In the genomic region with DNA sequence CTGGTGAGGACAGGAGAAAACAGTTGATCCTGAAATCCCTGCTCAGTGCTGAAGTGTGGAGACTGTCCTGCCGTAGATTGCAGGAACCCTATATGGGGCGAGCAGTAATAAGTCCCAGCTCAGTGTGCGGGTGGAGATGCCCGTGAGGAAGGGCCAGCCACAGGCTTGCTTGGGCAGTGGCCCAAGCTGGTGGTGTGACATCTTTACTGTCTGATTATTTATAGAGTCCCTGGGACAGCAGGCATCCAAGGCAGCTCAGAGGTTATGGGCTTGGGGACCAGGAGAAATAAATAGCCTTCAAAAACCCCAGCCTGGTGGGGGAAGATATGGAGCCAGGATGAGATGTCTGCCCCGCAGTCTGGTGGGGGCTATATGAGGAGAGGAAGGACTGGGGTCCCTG, we compare ENCODE assay signal across 23 cellular contexts.
"Had no signal": no experiment of that assay in that cellular context is flagged by ENCODE, and none has a peak within 500 bp of the region (broad histone marks: within the 10 kb centered on the region; RNA-seq: fewer than 3 reads in every experiment).

No MANE protein-coding gene starts in this region.

- ATAC-seq: activated CD8-positive, alpha-beta memory T cell treated with anti-CD3 and anti-CD28 coated beads, Interleukin-2, amount 10 ng/mL, durations not matched to agents 7 days and 5 days; T-helper 17 cell; WTC11 had no signal

- H3K27ac Mint-ChIP-seq: activated CD4-positive, alpha-beta T cell treated with anti-CD3 and anti-CD28 coated beads, Interleukin-2, amount 10 ng/mL, durations not matched to agents 24 days and 14 days; activated CD8-positive, alpha-beta memory T cell treated with anti-CD3 and anti-CD28 coated beads, Interleukin-2, amount 10 ng/mL, durations not matched to agents 7 days and 5 days; activated naive CD4-positive, alpha-beta T cell treated with anti-CD3 and anti-CD28 coated beads for 36 hours; activated naive CD8-positive, alpha-beta T cell; activated T-cell treated with anti-CD3 and anti-CD28 coated beads, Interleukin-2, amount 50 U/mL, for 24 hours; activated T-helper 1 cell treated with anti-CD3 and anti-CD28 coated beads, Interleukin-12 subunit alpha, Interleukin-12 subunit beta, Interleukin-2, Interleukin-4 antibody, amounts not matched to agents 30 ng/mL and 10 ng/mL and 1 ng/mL, durations not matched to agents 14 hours and 24 hours and 36 hours; T-helper 17 cell; WTC11 had no signal

- DNase-seq: activated CD4-positive, alpha-beta T cell treated with anti-CD3 and anti-CD28 coated beads, Interleukin-2, amount 10 ng/mL, durations not matched to agents 24 days and 14 days; activated CD4-positive, alpha-beta T cell treated with anti-CD3 and anti-CD28 coated beads, Interleukin-2, amount 50 U/mL, for 48 hours; activated CD4-positive, CD25-positive, alpha-beta regulatory T cell treated with anti-CD3 and anti-CD28 coated beads, Interleukin-2, amount 50 U/mL, for 72 hours; activated CD8-positive, alpha-beta memory T cell treated with anti-CD3 and anti-CD28 coated beads, Interleukin-2, amount 10 ng/mL, durations not matched to agents 7 days and 5 days; activated effector memory CD4-positive, alpha-beta T cell treated with anti-CD3 and anti-CD28 coated beads, Interleukin-2, amount 50 U/mL, for 16 hours; activated naive CD4-positive, alpha-beta T cell treated with anti-CD3 and anti-CD28 coated beads for 36 hours; activated T-cell treated with anti-CD3 and anti-CD28 coated beads, Interleukin-2, amount 50 U/mL, for 24 hours; NCI-H1092; NCI-H1417; NCI-H1694; NCI-H2029; NCI-H345; NCI-H510A; NCI-H69; NK-92 treated with Interleukin-12 subunit alpha and Interleukin-12 subunit beta, amount 100 ng/mL, for 24 hours; OCI-M1; SIG-M5; T-helper 17 cell; T-helper 9 cell had no signal

- H3K36me3 Mint-ChIP-seq: activated CD8-positive, alpha-beta memory T cell treated with anti-CD3 and anti-CD28 coated beads, Interleukin-2, amount 10 ng/mL, durations not matched to agents 7 days and 5 days; activated naive CD8-positive, alpha-beta T cell; WTC11 had no signal

- H3K9me3 Mint-ChIP-seq: activated CD4-positive, alpha-beta T cell treated with anti-CD3 and anti-CD28 coated beads, Interleukin-2, amount 10 ng/mL, durations not matched to agents 24 days and 14 days; activated naive CD4-positive, alpha-beta T cell treated with anti-CD3 and anti-CD28 coated beads for 36 hours; activated T-cell treated with anti-CD3 and anti-CD28 coated beads, Interleukin-2, amount 50 U/mL, for 24 hours; activated T-helper 1 cell treated with anti-CD3 and anti-CD28 coated beads, Interleukin-12 subunit alpha, Interleukin-12 subunit beta, Interleukin-2, Interleukin-4 antibody, amounts not matched to agents 30 ng/mL and 10 ng/mL and 1 ng/mL, durations not matched to agents 14 hours and 24 hours and 36 hours; WTC11 had no signal

- H3K27ac ChIP-seq: KMS-11 had no signal

- H3K4me3 Mint-ChIP-seq: activated CD4-positive, alpha-beta T cell treated with anti-CD3 and anti-CD28 coated beads, Interleukin-2, amount 10 ng/mL, durations not matched to agents 24 days and 14 days; activated CD8-positive, alpha-beta memory T cell treated with anti-CD3 and anti-CD28 coated beads, Interleukin-2, amount 10 ng/mL, durations not matched to agents 7 days and 5 days; activated naive CD4-positive, alpha-beta T cell treated with anti-CD3 and anti-CD28 coated beads for 36 hours; activated naive CD8-positive, alpha-beta T cell; activated T-cell treated with anti-CD3 and anti-CD28 coated beads, Interleukin-2, amount 50 U/mL, for 24 hours; activated T-helper 1 cell treated with anti-CD3 and anti-CD28 coated beads, Interleukin-12 subunit alpha, Interleukin-12 subunit beta, Interleukin-2, Interleukin-4 antibody, amounts not matched to agents 30 ng/mL and 10 ng/mL and 1 ng/mL, durations not matched to agents 14 hours and 24 hours and 36 hours; T-helper 17 cell; WTC11 had no signal

- H3K4me1 Mint-ChIP-seq: activated CD4-positive, alpha-beta T cell treated with anti-CD3 and anti-CD28 coated beads, Interleukin-2, amount 10 ng/mL, durations not matched to agents 24 days and 14 days had no signal
